ENCODE assay signal across 8 cellular contexts in the genomic region with DNA sequence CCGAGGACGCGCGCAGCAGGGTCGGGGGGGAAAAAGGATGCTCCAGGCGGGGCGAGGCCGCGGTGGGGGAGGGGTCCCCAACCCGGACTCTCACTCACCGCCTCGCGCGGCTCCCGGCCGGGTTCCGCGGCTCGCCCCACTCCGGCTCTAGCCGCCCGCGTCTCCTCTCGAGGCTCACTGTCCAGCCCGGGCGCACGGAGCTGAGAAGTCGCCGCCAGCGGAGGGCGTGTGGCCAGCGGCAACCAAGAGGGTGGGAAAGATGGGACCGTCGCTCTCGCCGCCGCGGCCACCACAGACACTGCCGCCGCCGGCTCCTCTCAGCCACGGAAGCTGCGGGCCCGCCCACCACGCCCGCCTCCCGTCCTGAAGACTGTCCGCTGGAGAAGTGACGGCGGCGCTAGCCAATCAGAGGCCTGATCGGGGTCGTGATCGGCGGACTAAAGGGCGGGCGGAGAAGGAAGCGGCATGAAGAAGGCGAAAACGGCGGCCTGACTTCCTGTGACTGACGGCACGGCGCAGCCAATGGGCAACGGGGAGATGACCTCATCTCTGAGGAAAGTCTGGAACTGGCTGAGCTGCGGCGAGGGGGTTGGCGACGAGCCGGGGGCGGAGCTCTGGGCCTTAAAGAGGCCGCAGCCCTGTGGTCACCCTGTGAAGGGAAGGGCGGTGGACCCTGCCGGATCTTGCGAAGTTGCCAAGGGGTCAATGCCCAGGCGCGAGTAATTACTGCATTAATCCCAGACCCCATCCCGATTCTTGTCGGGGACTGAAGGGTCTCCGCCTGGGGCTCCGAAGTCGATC. TPM values are rescaled to one million over a fixed set of nuclear protein-coding genes. Genes with fewer than 3 reads are reported as not detected.
DNase-seq lines count a peak whose midpoint lies in the region; ATAC-seq lines count a peak whose summit lies in the region.

A gene (minus strand): TSS at position 340 of the 801 bp plus-strand sequence.

- peak within 1 kb of the TSS; percentile 91 to 96 (median 95) for H3K27ac Mint-ChIP-seq in immature natural killer cell

- H3K4me1 Mint-ChIP-seq in immature natural killer cell: peaks cover 42 to 57% of the 10 kb centered on the region in 2 donors

- H3K4me3 Mint-ChIP-seq in immature natural killer cell: peak within 1 kb of the TSS; percentile 90 to 96 (median 92)

- peak; percentile 89 for ATAC-seq in GM19023 (IDR thresholded peaks at IDR 0.05; ENCODE audit: unreplicated experiment)
- ATAC-seq in HG03280 (IDR thresholded peaks at IDR 0.05; ENCODE audit: unreplicated experiment): peak; percentile 95

- peak; percentile 95 for DNase-seq in AG08396 (ENCODE audit: low spot score)
- peak; percentile 94 for DNase-seq in NCI-H345 treated with DMSO at 0.1 percent for 48 hours (lab: John Stamatoyannopoulos, UW; ENCODE audit: unreplicated experiment)
- DNase-seq in activated CD4-positive, CD25-positive, alpha-beta regulatory T cell (lab: John Stamatoyannopoulos, UW): peak; percentile 95 to 99 (median 98)
- DNase-seq in central memory CD4-positive, alpha-beta T cell: peak; percentile 99
- DNase-seq in immature natural killer cell: peak; percentile 99
- peak; percentile 100 for DNase-seq in smooth muscle cell of the brain vasculature (ENCODE audit: low read depth, low spot score)

- H3K27me3 Mint-ChIP-seq in immature natural killer cell (ENCODE audit: low read depth in 3 of 3): peaks cover 6 to 16% (median 10%) of the 10 kb centered on the region in 3 donors

- no peaks in the 10 kb centered on the region for H3K36me3 Mint-ChIP-seq in immature natural killer cell

- H3K9me3 Mint-ChIP-seq in immature natural killer cell: no peaks in the 10 kb centered on the region

RNA-seq across cellular contexts. Expression of the gene that starts here (rescaled TPM):
- polyA plus RNA-seq in immature natural killer cell: 10 to 100 TPM in 1 of 3 donors, 1 to 10 TPM in 2; 5.0 to 23.5 (median 7.3) TPM

Comparison
In these comparisons a context has a peak if more than half of its experiments do, and no peak if none do; other contexts are left out.
1. Peak in every context shown above with its lines: DNase-seq and ATAC-seq.